ENCODE assay signal across 1 cellular context in the genomic region with DNA sequence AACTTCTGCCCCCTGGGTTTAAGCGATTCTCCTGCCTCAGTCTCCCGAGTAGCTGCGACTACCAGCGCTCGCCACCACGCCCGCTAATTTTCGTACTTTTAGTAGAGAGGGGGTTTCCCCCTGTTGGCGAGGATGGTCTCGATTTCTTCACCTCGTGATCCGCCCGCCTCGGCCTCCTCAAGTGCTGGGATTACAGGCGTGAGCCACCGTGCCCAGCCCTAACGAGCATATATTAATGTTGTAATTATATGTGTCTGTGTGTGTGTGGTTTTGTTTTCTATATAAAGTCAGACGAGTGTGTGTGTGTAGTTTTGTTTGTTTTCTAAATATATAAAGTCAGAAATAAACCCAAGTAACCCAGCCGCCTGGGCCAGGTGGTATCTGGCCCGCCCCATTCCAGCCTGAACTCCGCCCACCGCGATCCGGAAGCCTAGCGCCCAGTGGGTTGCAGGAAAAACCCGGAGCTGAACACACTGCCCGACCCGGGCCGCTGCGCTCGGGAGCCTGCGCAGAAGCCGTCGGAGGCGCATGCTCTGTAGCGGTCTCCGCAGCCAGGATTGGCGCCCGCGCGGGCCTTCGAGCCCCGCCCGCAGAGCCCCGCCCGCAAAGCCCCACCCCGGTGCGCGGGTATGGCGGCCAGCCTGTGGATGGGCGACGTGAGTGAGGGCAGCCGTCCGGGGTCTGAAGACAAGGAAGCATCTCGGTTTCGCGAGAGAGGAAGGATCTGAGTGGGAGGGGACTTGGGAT.
TF ChIP-seq lines count a peak whose summit lies in the region.

Gene TRNAU1AP (plus strand): TSS at position 604 of the 747 bp plus-strand sequence. CDS start 26 bp downstream, at position 630.

TF ChIP-seq in K562, 482 proteins besides CTCF, POLR2A, EP300 and RAD21 (continued from another document and continues in another):
- TF ChIP-seq NCOA4 (IDR thresholded peaks at IDR 0.05; ENCODE audit: partially characterized antibody) (no peak), MXD1 (CRISPR knock-in tag; IDR thresholded peaks at IDR 0.05; ENCODE audit: borderline replicate concordance, poor library complexity, severe bottlenecking) (no peak), SIN3B (IDR thresholded peaks at IDR 0.05; ENCODE audit: low read depth) (0 out of 2 replicates have a peak, but pooled peaks have one; percentile 28), ZNF212 (CRISPR knock-in tag; IDR thresholded peaks at IDR 0.05) (no peak), NEUROD1 (IDR thresholded peaks at IDR 0.05; ENCODE audit: borderline replicate concordance, low read depth, low read length, partially characterized antibody) (peak; percentile 100), ZNF512 (tag; IDR thresholded peaks at IDR 0.05) (no peak), ZNF232 (CRISPR knock-in tag; IDR thresholded peaks at IDR 0.05) (no peak), FOXK2 (conservative IDR thresholded peaks at IDR 0.05 in 1 of 2, IDR thresholded peaks at IDR 0.05 in 1 of 2; ENCODE audit: low read depth in 2 of 2) (peak in 1 of 2 experiments; percentile 14; a peak in 1 of 4 replicates), NR2F6 (CRISPR knock-in tag; IDR thresholded peaks at IDR 0.05) (no peak), SOX6 (IDR thresholded peaks at IDR 0.05) (peak; percentile 22; the same call in 1 of the 2 replicates), ARID1B (IDR thresholded peaks at IDR 0.05) (0 out of 2 replicates have a peak, but pooled peaks have one; percentile 30), ZNF57 (CRISPR knock-in tag; IDR thresholded peaks at IDR 0.05) (no peak), BMI1 (IDR thresholded peaks at IDR 0.05; ENCODE audit: low read length) (0 out of 2 replicates have a peak, but pooled peaks have one; percentile 13), ARNT (IDR thresholded peaks at IDR 0.05) (peak; percentile 67 to 83; a peak in 3 of 4 replicates), FOXJ2 (tag; IDR thresholded peaks at IDR 0.05) (peak; percentile 66; the same call in 1 of the 2 replicates), BCL6 (CRISPR knock-in tag; IDR thresholded peaks at IDR 0.05) (no peak), ZNF444 (CRISPR knock-in tag; IDR thresholded peaks at IDR 0.05) (no peak), RFX5 (IDR thresholded peaks at IDR 0.05; ENCODE audit: low read depth, low read length) (peak; percentile 78), HMG20B (CRISPR knock-in tag; IDR thresholded peaks at IDR 0.05) (no peak), SMAD4 (CRISPR knock-in tag; conservative IDR thresholded peaks at IDR 0.05) (peak; percentile 90), HDAC8 (tag; IDR thresholded peaks at IDR 0.05) (peak; percentile 75; the same call in 1 of the 2 replicates), FOXP1 (CRISPR knock-in tag; IDR thresholded peaks at IDR 0.05) (no peak), ZFPM2 (CRISPR knock-in tag; IDR thresholded peaks at IDR 0.05) (no peak), KDM2B (CRISPR knock-in tag; IDR thresholded peaks at IDR 0.05) (no peak), ZNF589 (CRISPR knock-in tag; IDR thresholded peaks at IDR 0.05; ENCODE audit: low read depth) (peak; percentile 79; the same call in 1 of the 2 replicates), SMARCC2 (IDR thresholded peaks at IDR 0.05; ENCODE audit: low read depth) (no peak), CBX5 (IDR thresholded peaks at IDR 0.05; ENCODE audit: borderline replicate concordance, low read depth) (0 out of 2 replicates have a peak, but pooled peaks have one; percentile 64), ZNF184 (CRISPR knock-in tag; IDR thresholded peaks at IDR 0.05) (no peak), SIRT6 (IDR thresholded peaks at IDR 0.05; ENCODE audit: low read depth, low read length) (no peak), CBFA2T2 (conservative IDR thresholded peaks at IDR 0.05) (no peak), RB1 (IDR thresholded peaks at IDR 0.05; ENCODE audit: low read depth) (peak; percentile 98), ZNF507 (tag; conservative IDR thresholded peaks at IDR 0.05) (no peak), TAF9B (IDR thresholded peaks at IDR 0.05; ENCODE audit: partially characterized antibody) (no peak), DIDO1 (tag; IDR thresholded peaks at IDR 0.05; ENCODE audit: low read depth) (no peak; the same call in 1 of the 2 replicates), PHTF2 (CRISPR knock-in tag; IDR thresholded peaks at IDR 0.05) (no peak; the same call in 1 of the 2 replicates), HDGF (IDR thresholded peaks at IDR 0.05) (peak; percentile 85; the same call in 1 of the 2 replicates), RBM17 (IDR thresholded peaks at IDR 0.05; ENCODE audit: borderline replicate concordance, low read depth, low read length) (no peak), ZKSCAN3 (CRISPR knock-in tag; IDR thresholded peaks at IDR 0.05) (no peak), TCFL5 (CRISPR knock-in tag; conservative IDR thresholded peaks at IDR 0.05) (no peak), ZBTB1 (CRISPR knock-in tag; IDR thresholded peaks at IDR 0.05; ENCODE audit: borderline replicate concordance, low read depth) (peak; percentile 69; the same call in 1 of the 2 replicates), TEAD2 (tag; IDR thresholded peaks at IDR 0.05) (no peak), CHCHD3 (CRISPR knock-in tag; IDR thresholded peaks at IDR 0.05) (no peak), FOXA1 (IDR thresholded peaks at IDR 0.05; ENCODE audit: borderline replicate concordance) (no peak), PRDM10 (IDR thresholded peaks at IDR 0.05; ENCODE audit: partially characterized antibody) (no peak), ETV1 (tag; conservative IDR thresholded peaks at IDR 0.05; ENCODE audit: low read depth) (peak; percentile 84), TEAD1 (CRISPR knock-in tag; IDR thresholded peaks at IDR 0.05) (peak; percentile 57 to 98; a peak in 3 of 4 replicates), WHSC1 (IDR thresholded peaks at IDR 0.05; ENCODE audit: low read length) (no peak), CREB1 (IDR thresholded peaks at IDR 0.05) (no peak; the same call in 1 of the 2 replicates), CREB1 (CRISPR knock-in tag; IDR thresholded peaks at IDR 0.05) (peak; percentile 73)
- TF ChIP-seq, protein P1, sequence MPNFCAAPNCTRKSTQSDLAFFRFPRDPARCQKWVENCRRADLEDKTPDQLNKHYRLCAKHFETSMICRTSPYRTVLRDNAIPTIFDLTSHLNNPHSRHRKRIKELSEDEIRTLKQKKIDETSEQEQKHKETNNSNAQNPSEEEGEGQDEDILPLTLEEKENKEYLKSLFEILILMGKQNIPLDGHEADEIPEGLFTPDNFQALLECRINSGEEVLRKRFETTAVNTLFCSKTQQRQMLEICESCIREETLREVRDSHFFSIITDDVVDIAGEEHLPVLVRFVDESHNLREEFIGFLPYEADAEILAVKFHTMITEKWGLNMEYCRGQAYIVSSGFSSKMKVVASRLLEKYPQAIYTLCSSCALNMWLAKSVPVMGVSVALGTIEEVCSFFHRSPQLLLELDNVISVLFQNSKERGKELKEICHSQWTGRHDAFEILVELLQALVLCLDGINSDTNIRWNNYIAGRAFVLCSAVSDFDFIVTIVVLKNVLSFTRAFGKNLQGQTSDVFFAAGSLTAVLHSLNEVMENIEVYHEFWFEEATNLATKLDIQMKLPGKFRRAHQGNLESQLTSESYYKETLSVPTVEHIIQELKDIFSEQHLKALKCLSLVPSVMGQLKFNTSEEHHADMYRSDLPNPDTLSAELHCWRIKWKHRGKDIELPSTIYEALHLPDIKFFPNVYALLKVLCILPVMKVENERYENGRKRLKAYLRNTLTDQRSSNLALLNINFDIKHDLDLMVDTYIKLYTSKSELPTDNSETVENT (CRISPR knock-in tag; IDR thresholded peaks at IDR 0.05): peak; percentile 58; the same call in 1 of the 2 replicates
- TF ChIP-seq, protein P2, sequence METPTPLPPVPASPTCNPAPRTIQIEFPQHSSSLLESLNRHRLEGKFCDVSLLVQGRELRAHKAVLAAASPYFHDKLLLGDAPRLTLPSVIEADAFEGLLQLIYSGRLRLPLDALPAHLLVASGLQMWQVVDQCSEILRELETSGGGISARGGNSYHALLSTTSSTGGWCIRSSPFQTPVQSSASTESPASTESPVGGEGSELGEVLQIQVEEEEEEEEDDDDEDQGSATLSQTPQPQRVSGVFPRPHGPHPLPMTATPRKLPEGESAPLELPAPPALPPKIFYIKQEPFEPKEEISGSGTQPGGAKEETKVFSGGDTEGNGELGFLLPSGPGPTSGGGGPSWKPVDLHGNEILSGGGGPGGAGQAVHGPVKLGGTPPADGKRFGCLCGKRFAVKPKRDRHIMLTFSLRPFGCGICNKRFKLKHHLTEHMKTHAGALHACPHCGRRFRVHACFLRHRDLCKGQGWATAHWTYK (CRISPR knock-in tag; IDR thresholded peaks at IDR 0.05): peak; percentile 71; the same call in 1 of the 2 replicates
- TF ChIP-seq, protein P3, sequence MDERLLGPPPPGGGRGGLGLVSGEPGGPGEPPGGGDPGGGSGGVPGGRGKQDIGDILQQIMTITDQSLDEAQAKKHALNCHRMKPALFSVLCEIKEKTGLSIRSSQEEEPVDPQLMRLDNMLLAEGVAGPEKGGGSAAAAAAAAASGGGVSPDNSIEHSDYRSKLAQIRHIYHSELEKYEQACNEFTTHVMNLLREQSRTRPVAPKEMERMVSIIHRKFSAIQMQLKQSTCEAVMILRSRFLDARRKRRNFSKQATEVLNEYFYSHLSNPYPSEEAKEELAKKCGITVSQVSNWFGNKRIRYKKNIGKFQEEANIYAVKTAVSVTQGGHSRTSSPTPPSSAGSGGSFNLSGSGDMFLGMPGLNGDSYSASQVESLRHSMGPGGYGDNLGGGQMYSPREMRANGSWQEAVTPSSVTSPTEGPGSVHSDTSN (CRISPR knock-in tag; IDR thresholded peaks at IDR 0.05; ENCODE audit: low read depth): no peak
- TF ChIP-seq, protein P3 (tag; conservative IDR thresholded peaks at IDR 0.05; ENCODE audit: low read depth): no peak
- TF ChIP-seq, protein P4, sequence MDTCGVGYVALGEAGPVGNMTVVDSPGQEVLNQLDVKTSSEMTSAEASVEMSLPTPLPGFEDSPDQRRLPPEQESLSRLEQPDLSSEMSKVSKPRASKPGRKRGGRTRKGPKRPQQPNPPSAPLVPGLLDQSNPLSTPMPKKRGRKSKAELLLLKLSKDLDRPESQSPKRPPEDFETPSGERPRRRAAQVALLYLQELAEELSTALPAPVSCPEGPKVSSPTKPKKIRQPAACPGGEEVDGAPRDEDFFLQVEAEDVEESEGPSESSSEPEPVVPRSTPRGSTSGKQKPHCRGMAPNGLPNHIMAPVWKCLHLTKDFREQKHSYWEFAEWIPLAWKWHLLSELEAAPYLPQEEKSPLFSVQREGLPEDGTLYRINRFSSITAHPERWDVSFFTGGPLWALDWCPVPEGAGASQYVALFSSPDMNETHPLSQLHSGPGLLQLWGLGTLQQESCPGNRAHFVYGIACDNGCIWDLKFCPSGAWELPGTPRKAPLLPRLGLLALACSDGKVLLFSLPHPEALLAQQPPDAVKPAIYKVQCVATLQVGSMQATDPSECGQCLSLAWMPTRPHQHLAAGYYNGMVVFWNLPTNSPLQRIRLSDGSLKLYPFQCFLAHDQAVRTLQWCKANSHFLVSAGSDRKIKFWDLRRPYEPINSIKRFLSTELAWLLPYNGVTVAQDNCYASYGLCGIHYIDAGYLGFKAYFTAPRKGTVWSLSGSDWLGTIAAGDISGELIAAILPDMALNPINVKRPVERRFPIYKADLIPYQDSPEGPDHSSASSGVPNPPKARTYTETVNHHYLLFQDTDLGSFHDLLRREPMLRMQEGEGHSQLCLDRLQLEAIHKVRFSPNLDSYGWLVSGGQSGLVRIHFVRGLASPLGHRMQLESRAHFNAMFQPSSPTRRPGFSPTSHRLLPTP (IDR thresholded peaks at IDR 0.05; ENCODE audit: borderline replicate concordance, extremely low read depth, insufficient read length): no peak
